1 cellular context compared by ENCODE assay signal in the genomic region with DNA sequence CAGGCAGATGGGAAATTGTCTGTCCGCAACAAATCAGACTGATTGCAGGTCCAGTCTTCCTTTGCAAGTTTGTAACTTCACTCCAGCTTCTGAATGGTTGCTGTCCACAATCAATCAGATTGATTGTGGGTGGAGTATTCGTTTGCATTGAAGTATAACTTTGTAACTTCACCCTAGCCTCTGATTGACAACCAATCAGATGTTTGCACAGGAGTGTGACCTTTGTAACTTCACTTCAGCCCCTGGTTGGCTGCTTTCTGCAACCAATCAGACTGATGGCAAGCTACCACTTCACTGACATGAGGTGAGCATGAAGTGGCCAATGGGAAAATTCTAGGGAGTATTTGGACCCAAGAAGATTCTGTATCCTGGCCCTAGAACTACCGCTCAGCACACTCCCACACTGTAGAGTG.
TF ChIP-seq lines count a peak whose summit lies in the region.

No MANE protein-coding gene starts in this region.

TF ChIP-seq in GM23338, 12 proteins besides CTCF, POLR2A, EP300 and RAD21 (continued from another document):
- no peak for TF ChIP-seq STAT1 (IDR thresholded peaks at IDR 0.05; ENCODE audit: unreplicated experiment)
